ENCODE assay signal across 17 cellular contexts in genomic region chr2:12081481-12082210, GRCh38.
DNase-seq lines count a peak whose midpoint lies in the region; ATAC-seq and TF ChIP-seq lines count a peak whose summit lies in the region.
"Had no signal": no experiment of that assay in that cellular context is flagged by ENCODE, and none has a peak within 500 bp of the region (broad histone marks: within the 10 kb centered on the region; RNA-seq: fewer than 3 reads in every experiment).

No MANE protein-coding gene starts in this region.

- H3K27me3 ChIP-seq in CD8-positive, alpha-beta T cell (ENCODE audit: insufficient read depth, low read length), result no peaks in the 10 kb centered on the region
- H3K27me3 ChIP-seq in MG63 (no peaks in the 10 kb centered on the region), heart right ventricle (no peaks in the 10 kb centered on the region)
- H3K27me3 ChIP-seq: right atrium auricular region, tibial artery had no signal

- POLR2A ChIA-PET in activated CD4-positive, alpha-beta memory T cell treated with anti-CD3 and anti-CD28 coated beads for 36 hours (lab: Charles Lee), result no interaction called here
- POLR2A ChIA-PET in activated CD4-positive, alpha-beta memory T cell treated with anti-CD3 and anti-CD28 coated beads, Interleukin-2, amount 10 ng/mL, durations not matched to agents 7 days and 5 days (lab: Charles Lee), result no interaction called here
- POLR2A ChIA-PET in CD8-positive, alpha-beta T cell (lab: Charles Lee), result interaction anchor here (0.6 kb wide), 1 partner anchor 113 kb away, joined by 3 read pairs; no protein-coding TSS in a partner anchor
- POLR2A ChIA-PET in RWPE1 (lab: Yijun Ruan, JAX; ENCODE audit: low non-redundant PET), result no interaction called here

- CTCF ChIA-PET in activated CD4-positive, alpha-beta memory T cell treated with anti-CD3 and anti-CD28 coated beads for 36 hours (lab: Charles Lee), result no interaction called here
- CTCF ChIA-PET in activated CD4-positive, alpha-beta memory T cell treated with anti-CD3 and anti-CD28 coated beads, Interleukin-2, amount 10 ng/mL, durations not matched to agents 7 days and 5 days (lab: Charles Lee), result interaction anchor here (0.6 kb wide), 1 partner anchor 617 kb away, joined by 4 read pairs; no protein-coding TSS in a partner anchor
- CTCF ChIA-PET in CD8-positive, alpha-beta T cell (lab: Charles Lee), result interaction anchor here (1.5 kb wide), 1 partner anchor 27 kb away, joined by 4 read pairs; no protein-coding TSS in a partner anchor
- CTCF ChIA-PET in RWPE1 (lab: Yijun Ruan, JAX), result no interaction called here

- H3K4me3 ChIP-seq in CD8-positive, alpha-beta T cell (ENCODE audit: low read depth, low read length), result no peak overlapping the region
- H3K4me3 ChIP-seq in MG63 (no peak overlapping the region), heart right ventricle (no peak overlapping the region)
- H3K4me3 ChIP-seq: right atrium auricular region, tibial artery had no signal

- no peak overlapping the region for H3K27ac Mint-ChIP-seq in activated CD4-positive, alpha-beta memory T cell treated with anti-CD3 and anti-CD28 coated beads for 36 hours
- H3K27ac Mint-ChIP-seq in activated CD4-positive, alpha-beta memory T cell treated with anti-CD3 and anti-CD28 coated beads, Interleukin-2, amount 10 ng/mL, durations not matched to agents 7 days and 5 days, result no peak overlapping the region
- H3K27ac Mint-ChIP-seq in CD8-positive, alpha-beta T cell, result peak overlapping the region; percentile 60
- H3K27ac Mint-ChIP-seq in effector memory CD8-positive, alpha-beta T cell, result no peak overlapping the region
- H3K27ac Mint-ChIP-seq: stimulated activated naive B cell treated with anti-CD40 and anti-IgM and Interleukin-4, amounts not matched to agents 10 μg/mL and 1 μg/mL and 100 μg/mL, for 72 hours had no signal

- H3K27me3 Mint-ChIP-seq in activated CD4-positive, alpha-beta memory T cell treated with anti-CD3 and anti-CD28 coated beads for 36 hours, result no peaks in the 10 kb centered on the region
- no peaks in the 10 kb centered on the region for H3K27me3 Mint-ChIP-seq in activated CD4-positive, alpha-beta memory T cell treated with anti-CD3 and anti-CD28 coated beads, Interleukin-2, amount 10 ng/mL, durations not matched to agents 7 days and 5 days
- no peaks in the 10 kb centered on the region for H3K27me3 Mint-ChIP-seq in CD8-positive, alpha-beta T cell (ENCODE audit: low read depth)
- peaks cover 8 to 15% of the 10 kb centered on the region in 2 donors for H3K27me3 Mint-ChIP-seq in effector memory CD8-positive, alpha-beta T cell
- H3K27me3 Mint-ChIP-seq: stimulated activated naive B cell treated with anti-CD40 and anti-IgM and Interleukin-4, amounts not matched to agents 10 μg/mL and 1 μg/mL and 100 μg/mL, for 72 hours had no signal

- DNase-seq in activated CD4-positive, alpha-beta memory T cell treated with anti-CD3 and anti-CD28 coated beads for 36 hours, result peak; percentile 22
- no peak for DNase-seq in activated CD4-positive, alpha-beta memory T cell treated with anti-CD3 and anti-CD28 coated beads, Interleukin-2, amount 10 ng/mL, durations not matched to agents 7 days and 5 days
- peak in 1 of 7 experiments; percentile 54 for DNase-seq in CD8-positive, alpha-beta T cell
- DNase-seq in MG63 (peak; percentile 56), heart right ventricle (no peak), RWPE1 (ENCODE audit: low spot score) (no peak)
- DNase-seq in effector memory CD8-positive, alpha-beta T cell, result no peak
- DNase-seq: activated T-cell treated with anti-CD3 and anti-CD28 coated beads, Interleukin-2, amount 50 U/mL, for 4 hours; DMS79 treated with DMSO at 0.1 percent for 48 hours; hypothalamus; NCI-H1417 treated with DMSO at 0.1 percent for 48 hours; NCI-H524 treated with DMSO at 0.1 percent for 48 hours; SHP77 treated with DMSO at 0.1 percent for 48 hours; stimulated activated naive B cell treated with anti-CD40 and anti-IgM and Interleukin-4, amounts not matched to agents 10 μg/mL and 1 μg/mL and 100 μg/mL, for 72 hours; tibial artery had no signal

- H3K9me3 ChIP-seq in CD8-positive, alpha-beta T cell (ENCODE audit: low read length), result no peaks in the 10 kb centered on the region
- H3K9me3 ChIP-seq in MG63 (no peaks in the 10 kb centered on the region), heart right ventricle (no peaks in the 10 kb centered on the region)
- H3K9me3 ChIP-seq: right atrium auricular region, tibial artery had no signal

- H3K36me3 ChIP-seq in CD8-positive, alpha-beta T cell (ENCODE audit: insufficient read depth, low read length), result no peaks in the 10 kb centered on the region
- H3K36me3 ChIP-seq in MG63, result no peaks in the 10 kb centered on the region
- H3K36me3 ChIP-seq in heart right ventricle, result no peaks in the 10 kb centered on the region
- H3K36me3 ChIP-seq: right atrium auricular region, tibial artery had no signal

- no peaks in the 10 kb centered on the region for H3K36me3 Mint-ChIP-seq in activated CD4-positive, alpha-beta memory T cell treated with anti-CD3 and anti-CD28 coated beads for 36 hours
- H3K36me3 Mint-ChIP-seq in activated CD4-positive, alpha-beta memory T cell treated with anti-CD3 and anti-CD28 coated beads, Interleukin-2, amount 10 ng/mL, durations not matched to agents 7 days and 5 days (ENCODE audit: low read depth), result no peaks in the 10 kb centered on the region
- no peaks in the 10 kb centered on the region for H3K36me3 Mint-ChIP-seq in CD8-positive, alpha-beta T cell
- peaks cover 3% of the 10 kb centered on the region for H3K36me3 Mint-ChIP-seq in effector memory CD8-positive, alpha-beta T cell (ENCODE audit: insufficient read depth)

- intact Hi-C loops in activated CD4-positive, alpha-beta memory T cell treated with anti-CD3 and anti-CD28 coated beads for 36 hours (cut with micrococcal nuclease), result no loop called here
- intact Hi-C loops in CD8-positive, alpha-beta T cell (cut with DNase I, micrococcal nuclease), result no loop called here
- intact Hi-C loops in heart right ventricle (cut with DNase I), result no loop called here

- ATAC-seq in CD8-positive, alpha-beta T cell, result peak; percentile 91
- peak; percentile 82 for ATAC-seq in effector memory CD8-positive, alpha-beta T cell (replicated peaks)
- ATAC-seq in heart right ventricle (no peak), HG03378 (IDR thresholded peaks at IDR 0.05; ENCODE audit: unreplicated experiment) (no peak)
- ATAC-seq: stimulated activated naive B cell treated with anti-CD40 and anti-IgM and Interleukin-4, amounts not matched to agents 10 μg/mL and 1 μg/mL and 100 μg/mL, for 72 hours had no signal

- H3K9me3 Mint-ChIP-seq in activated CD4-positive, alpha-beta memory T cell treated with anti-CD3 and anti-CD28 coated beads for 36 hours, result no peaks in the 10 kb centered on the region
- no peaks in the 10 kb centered on the region for H3K9me3 Mint-ChIP-seq in activated CD4-positive, alpha-beta memory T cell treated with anti-CD3 and anti-CD28 coated beads, Interleukin-2, amount 10 ng/mL, durations not matched to agents 7 days and 5 days
- no peaks in the 10 kb centered on the region for H3K9me3 Mint-ChIP-seq in CD8-positive, alpha-beta T cell
- no peaks in the 10 kb centered on the region for H3K9me3 Mint-ChIP-seq in effector memory CD8-positive, alpha-beta T cell
- H3K9me3 Mint-ChIP-seq: activated T-cell treated with anti-CD3 and anti-CD28 coated beads, Interleukin-2, amount 50 U/mL, for 4 hours; stimulated activated naive B cell treated with anti-CD40 and anti-IgM and Interleukin-4, amounts not matched to agents 10 μg/mL and 1 μg/mL and 100 μg/mL, for 72 hours had no signal

- peaks cover 8% of the 10 kb centered on the region for H3K4me1 Mint-ChIP-seq in activated CD4-positive, alpha-beta memory T cell treated with anti-CD3 and anti-CD28 coated beads for 36 hours (ENCODE audit: low read depth)
- H3K4me1 Mint-ChIP-seq in activated CD4-positive, alpha-beta memory T cell treated with anti-CD3 and anti-CD28 coated beads, Interleukin-2, amount 10 ng/mL, durations not matched to agents 7 days and 5 days, result peaks cover 2% of the 10 kb centered on the region
- peaks cover 22% of the 10 kb centered on the region for H3K4me1 Mint-ChIP-seq in CD8-positive, alpha-beta T cell (ENCODE audit: low read depth)
- H3K4me1 Mint-ChIP-seq in effector memory CD8-positive, alpha-beta T cell (ENCODE audit: low read depth in 2 of 2), result peaks cover 6 to 8% of the 10 kb centered on the region in 2 donors

- 86 to 92% methylated on average over 12 of the region's 12 CpGs for WGBS in heart right ventricle, 2 donors

- no peak for TF ChIP-seq CTCF in CD8-positive, alpha-beta T cell (IDR thresholded peaks at IDR 0.05)
- TF ChIP-seq CTCF in heart right ventricle (IDR thresholded peaks at IDR 0.05) (no peak), RWPE1 (conservative IDR thresholded peaks at IDR 0.05; ENCODE audit: low read depth) (no peak)

- no peak overlapping the region for H3K4me3 Mint-ChIP-seq in activated CD4-positive, alpha-beta memory T cell treated with anti-CD3 and anti-CD28 coated beads for 36 hours
- no peak overlapping the region for H3K4me3 Mint-ChIP-seq in activated CD4-positive, alpha-beta memory T cell treated with anti-CD3 and anti-CD28 coated beads, Interleukin-2, amount 10 ng/mL, durations not matched to agents 7 days and 5 days
- H3K4me3 Mint-ChIP-seq in CD8-positive, alpha-beta T cell, result no peak overlapping the region
- no peak overlapping the region for H3K4me3 Mint-ChIP-seq in effector memory CD8-positive, alpha-beta T cell
- H3K4me3 Mint-ChIP-seq: activated T-cell treated with anti-CD3 and anti-CD28 coated beads, Interleukin-2, amount 50 U/mL, for 4 hours; stimulated activated naive B cell treated with anti-CD40 and anti-IgM and Interleukin-4, amounts not matched to agents 10 μg/mL and 1 μg/mL and 100 μg/mL, for 72 hours had no signal

- H3K4me1 ChIP-seq in CD8-positive, alpha-beta T cell (ENCODE audit: insufficient read depth, low read length), result peaks cover 11% of the 10 kb centered on the region
- H3K4me1 ChIP-seq in heart right ventricle, result no peaks in the 10 kb centered on the region
- H3K4me1 ChIP-seq: right atrium auricular region, tibial artery had no signal

- H3K27ac ChIP-seq in CD8-positive, alpha-beta T cell (ENCODE audit: low read depth, low read length), result no peak overlapping the region
- no peak overlapping the region for H3K27ac ChIP-seq in heart right ventricle
- no peak overlapping the region for H3K27ac ChIP-seq in RWPE1
- H3K27ac ChIP-seq: right atrium auricular region, tibial artery had no signal

Comparison
In these comparisons a context has a peak if more than half of its experiments do, and no peak if none do; other contexts are left out.
1. DNase-seq: peak in activated CD4-positive, alpha-beta memory T cell treated with anti-CD3 and anti-CD28 coated beads for 36 hours (single experiment) and MG63 (single experiment); none in activated CD4-positive, alpha-beta memory T cell treated with anti-CD3 and anti-CD28 coated beads, Interleukin-2, amount 10 ng/mL, durations not matched to agents 7 days and 5 days (single experiment), effector memory CD8-positive, alpha-beta T cell (0 of 3), heart right ventricle (0 of 2) and RWPE1 (single experiment).
2. CTCF ChIA-PET loops: an anchor here in activated CD4-positive, alpha-beta memory T cell treated with anti-CD3 and anti-CD28 coated beads, Interleukin-2, amount 10 ng/mL, durations not matched to agents 7 days and 5 days (0.6 kb wide) and CD8-positive, alpha-beta T cell (1.5 kb wide); none called in activated CD4-positive, alpha-beta memory T cell treated with anti-CD3 and anti-CD28 coated beads for 36 hours and RWPE1.
3. ATAC-seq: peak in CD8-positive, alpha-beta T cell (single experiment) and effector memory CD8-positive, alpha-beta T cell (single experiment); none in heart right ventricle (0 of 8) and HG03378 (single experiment).